ENCODE assay signal across 8 cellular contexts in genomic region chr22:36065775-36066544, GRCh38. TPM values are rescaled to one million over a fixed set of nuclear protein-coding genes. Genes with fewer than 3 reads are reported as not detected.
DNase-seq lines count a peak whose midpoint lies in the region; ATAC-seq and TF ChIP-seq lines count a peak whose summit lies in the region.

No MANE protein-coding gene starts in this region.

- no peaks in the 10 kb centered on the region for H3K4me1 ChIP-seq in KMS-11 (ENCODE audit: low read depth, poor library complexity, severe bottlenecking)

- H3K79me2 ChIP-seq in KMS-11 (ENCODE audit: insufficient read depth, low read depth) = no peaks in the 10 kb centered on the region

- ATAC-seq in esophagus mucosa (peak; percentile 93), HG02588 (IDR thresholded peaks at IDR 0.05; ENCODE audit: unreplicated experiment) (no peak)

- no peaks in the 10 kb centered on the region for H4K20me1 ChIP-seq in KMS-11 (ENCODE audit: insufficient read depth)

- no peaks in the 10 kb centered on the region for H3K27me3 ChIP-seq in KMS-11 (ENCODE audit: insufficient read depth, low read depth)

- no peaks in the 10 kb centered on the region for H3K36me3 ChIP-seq in KMS-11 (ENCODE audit: insufficient read depth)

- H2AFZ ChIP-seq in KMS-11 (ENCODE audit: low read depth) = peak overlapping the region; percentile 92

- H3K9ac ChIP-seq in KMS-11 = peak overlapping the region; percentile 68

- DNase-seq in D341Med (ENCODE audit: low spot score) (peak; percentile 94), mucosa of gallbladder (ENCODE audit: low spot score) (peak; percentile 89)
- peak; percentile 82 to 86 for DNase-seq in activated T-cell treated with anti-CD3 and anti-CD28 coated beads, Interleukin-2, amount 50 U/mL, for 48 hours
- DNase-seq in stimulated activated CD8-positive, alpha-beta memory T cell treated with anti-CD3 and anti-CD28 coated beads, Interleukin-2, amount 100 ng/mL, for 48 hours (ENCODE audit: low read depth in 2 of 2) = peak; percentile 55 to 57

- no peak overlapping the region for H3K4me3 ChIP-seq in KMS-11 (IDR thresholded peaks at IDR 0.05; ENCODE audit: insufficient read depth, low read depth, low read length)

- peak overlapping the region; percentile 50 for H3K27ac ChIP-seq in KMS-11

- peak; percentile 100 for TF ChIP-seq CTCF in KMS-11 (conservative IDR thresholded peaks at IDR 0.05; ENCODE audit: low read depth, low read length)

- peak overlapping the region; percentile 63; the same call in 1 of the 2 replicates for H3K4me2 ChIP-seq in KMS-11

TF ChIP-seq in PFSK-1, 5 proteins besides CTCF, POLR2A, EP300 and RAD21:
- peak; percentile 53 for TF ChIP-seq POLR2AphosphoS5 (IDR thresholded peaks at IDR 0.05; ENCODE audit: low read depth, low read length)
- peak; percentile 58; the same call in 1 of the 2 replicates for TF ChIP-seq TAF1 (IDR thresholded peaks at IDR 0.05; ENCODE audit: borderline replicate concordance, insufficient read depth, low read length)
- TF ChIP-seq REST (IDR thresholded peaks at IDR 0.05; ENCODE audit: insufficient read depth in 1 of 2, low read depth in 2 of 2, low read length in 2 of 2) = no peak
- TF ChIP-seq FOXP2 (optimal IDR thresholded peaks at IDR 0.05; ENCODE audit: borderline replicate concordance, extremely low read depth, extremely low read length, insufficient read depth) = peak; percentile 35
- peak; percentile 24; the same call in 1 of the 2 replicates for TF ChIP-seq SIN3A (IDR thresholded peaks at IDR 0.05; ENCODE audit: borderline replicate concordance, insufficient read depth, low read length)

RNA-seq across cellular contexts. Expression of gene RBFOX2, which starts 37.3 kb away (rescaled TPM):
- 56.7 TPM for polyA plus RNA-seq in PFSK-1 (2012; ENCODE audit: insufficient read length, low read depth)
- total RNA-seq in esophagus mucosa (42.9 TPM), mucosa of gallbladder (81.1 TPM)
